In the genomic region with DNA sequence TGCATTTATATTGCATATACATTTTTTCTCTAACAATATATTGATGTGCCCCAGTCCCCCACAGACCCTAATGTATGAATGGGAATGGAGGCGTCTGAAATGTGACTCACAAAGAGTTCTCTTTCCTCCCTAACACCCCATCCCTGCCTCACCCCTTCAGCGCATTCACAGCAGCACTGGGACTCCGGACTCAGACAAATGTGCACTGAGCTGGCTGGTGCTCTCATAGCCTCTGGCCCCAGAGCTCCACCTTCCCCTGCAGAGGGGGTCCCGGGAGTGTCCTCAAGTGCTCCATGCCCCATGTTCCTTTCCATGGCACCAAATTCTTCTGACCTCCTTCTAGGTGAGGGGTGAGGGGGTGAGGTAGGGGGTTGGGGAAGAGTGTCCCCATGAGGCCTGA, we compare ENCODE assay signal across 1 cellular context.
TF ChIP-seq lines count a peak whose summit lies in the region.

No MANE protein-coding gene starts in this region.

TF ChIP-seq in SK-N-SH treated with all-trans-retinoic acid at 6 μM for 48 hours, 23 proteins besides CTCF, POLR2A, EP300 and RAD21 (continued from another document):
- no peak for TF ChIP-seq ZNF565 (CRISPR knock-in tag; conservative IDR thresholded peaks at IDR 0.05; ENCODE audit: low read depth)
- TF ChIP-seq TOX (CRISPR knock-in tag; IDR thresholded peaks at IDR 0.05; ENCODE audit: borderline replicate concordance), result no peak
- TF ChIP-seq TCF4 (CRISPR knock-in tag; IDR thresholded peaks at IDR 0.05; ENCODE audit: borderline replicate concordance), result no peak
- TF ChIP-seq ISL1 (CRISPR knock-in tag; IDR thresholded peaks at IDR 0.05), result no peak
- no peak for TF ChIP-seq ZC3H10 (CRISPR knock-in tag; IDR thresholded peaks at IDR 0.05)
- no peak for TF ChIP-seq CSDC2 (CRISPR knock-in tag; IDR thresholded peaks at IDR 0.05)
- TF ChIP-seq OSR1 (CRISPR knock-in tag; IDR thresholded peaks at IDR 0.05), result no peak
TF ChIP-seq in SK-N-SH treated with all-trans-retinoic acid at 6 μM for 48 hours: peak in this region for 0.
